Comparison of ENCODE assay signal across 25 cellular contexts in the genomic region with DNA sequence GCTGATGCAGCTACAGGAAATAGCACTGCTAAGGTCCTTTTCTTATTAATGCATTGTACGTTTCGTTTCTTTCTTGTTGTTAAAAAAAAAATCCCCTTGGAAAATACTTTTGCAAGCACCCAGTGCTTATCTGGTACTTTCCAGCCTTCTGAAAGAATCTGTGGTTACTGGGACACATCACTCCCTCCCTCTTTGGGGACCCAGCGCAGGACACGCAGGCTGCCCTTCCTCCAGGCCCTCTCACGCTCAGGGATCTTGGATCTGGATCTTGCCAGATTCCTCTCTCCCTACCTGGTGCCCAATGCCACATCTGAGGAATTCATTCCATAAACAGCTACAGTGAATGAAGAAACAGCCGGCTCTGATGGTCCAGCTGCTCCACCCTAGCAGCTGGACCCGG. TPM values are rescaled to one million over a fixed set of nuclear protein-coding genes. Genes with fewer than 3 reads are reported as not detected.
"Had no signal": no experiment of that assay in that cellular context is flagged by ENCODE, and none has a peak within 500 bp of the region (broad histone marks: within the 10 kb centered on the region; RNA-seq: fewer than 3 reads in every experiment).

No MANE protein-coding gene starts in this region.

- H3K36me3 Mint-ChIP-seq: activated naive CD8-positive, alpha-beta T cell treated with anti-CD3 and anti-CD28 coated beads for 36 hours; natural killer cell treated with Interleukin-12 subunit alpha and Interleukin-12 subunit beta and Interleukin-15 and Interleukin-18, amount 100 ng/mL, for 72 hours; stimulated activated naive B cell treated with anti-CD40 and anti-IgM and Interleukin-4, amounts not matched to agents 10 μg/mL and 1 μg/mL and 100 μg/mL, for 72 hours had no signal

- H3K4me1 ChIP-seq: colonic mucosa, esophagus squamous epithelium, gastrocnemius medialis, transverse colon had no signal

- H3K4me1 Mint-ChIP-seq: activated CD4-positive, alpha-beta T cell treated with anti-CD3 and anti-CD28 coated beads for 36 hours had no signal

- H3K4me2 ChIP-seq: smooth muscle cell had no signal

- H3K9me3 ChIP-seq: colonic mucosa, esophagus squamous epithelium, gastrocnemius medialis had no signal

- H3K9me3 Mint-ChIP-seq: activated naive CD8-positive, alpha-beta T cell treated with anti-CD3 and anti-CD28 coated beads for 36 hours; natural killer cell treated with Interleukin-12 subunit alpha and Interleukin-12 subunit beta and Interleukin-15 and Interleukin-18, amount 100 ng/mL, for 72 hours had no signal

- H3K36me3 ChIP-seq: colonic mucosa, esophagus squamous epithelium, gastrocnemius medialis, transverse colon had no signal

- H3K27me3 ChIP-seq: colonic mucosa, dorsolateral prefrontal cortex had no signal

- ATAC-seq: activated CD4-positive, alpha-beta T cell treated with anti-CD3 and anti-CD28 coated beads for 36 hours; effector memory CD8-positive, alpha-beta T cell; gastrocnemius medialis; left cardiac atrium; sciatic nerve had no signal

- H3K27ac ChIP-seq: colonic mucosa, dorsolateral prefrontal cortex, esophagus squamous epithelium, gastrocnemius medialis, transverse colon had no signal

- H3K4me3 ChIP-seq: colonic mucosa, dorsolateral prefrontal cortex, esophagus squamous epithelium, gastrocnemius medialis, smooth muscle cell, transverse colon had no signal

- H3K4me3 Mint-ChIP-seq: activated CD4-positive, alpha-beta T cell treated with anti-CD3 and anti-CD28 coated beads for 36 hours; activated naive CD8-positive, alpha-beta T cell treated with anti-CD3 and anti-CD28 coated beads for 36 hours; effector memory CD8-positive, alpha-beta T cell; natural killer cell treated with Interleukin-12 subunit alpha and Interleukin-12 subunit beta and Interleukin-15 and Interleukin-18, amount 100 ng/mL, for 72 hours had no signal

- DNase-seq: activated CD4-positive, alpha-beta T cell treated with anti-CD3 and anti-CD28 coated beads for 36 hours; activated CD4-positive, alpha-beta T cell treated with anti-CD3 and anti-CD28 coated beads, Interleukin-2, amount 50 U/mL, for 4 hours; activated CD8-positive, alpha-beta memory T cell treated with anti-CD3 and anti-CD28 coated beads, Interleukin-2, amount 50 U/mL, for 48 hours; activated naive CD4-positive, alpha-beta T cell treated with Interleukin-2 at 50 U/mL for 16 hours; activated naive CD8-positive, alpha-beta T cell treated with anti-CD3 and anti-CD28 coated beads for 36 hours; activated T-cell treated with anti-CD3 and anti-CD28 coated beads, Interleukin-2, amount 50 U/mL, for 48 hours; colonic mucosa; dorsolateral prefrontal cortex; effector memory CD8-positive, alpha-beta T cell; esophagus squamous epithelium; gastrocnemius medialis; head of caudate nucleus; hypothalamus; left cardiac atrium; nucleus accumbens; posterior cingulate gyrus; stimulated activated CD4-positive, alpha-beta T cell treated with anti-CD3 and anti-CD28 coated beads, Interleukin-15, amount 100 ng/mL, for 24 hours; stimulated activated naive B cell treated with anti-CD40 and anti-IgM and Interleukin-4, amounts not matched to agents 10 μg/mL and 1 μg/mL and 100 μg/mL, for 72 hours; transverse colon had no signal

- H3K27ac Mint-ChIP-seq: activated CD4-positive, alpha-beta T cell treated with anti-CD3 and anti-CD28 coated beads for 36 hours; activated naive CD8-positive, alpha-beta T cell treated with anti-CD3 and anti-CD28 coated beads for 36 hours; effector memory CD8-positive, alpha-beta T cell; natural killer cell treated with Interleukin-12 subunit alpha and Interleukin-12 subunit beta and Interleukin-15 and Interleukin-18, amount 100 ng/mL, for 72 hours had no signal

RNA-seq across cellular contexts. Expression of gene PHF21B, which starts 55.7 kb away (rescaled TPM):
- total RNA-seq: activated CD4-positive, alpha-beta T cell treated with anti-CD3 and anti-CD28 coated beads for 36 hours; bronchial epithelial cell; colonic mucosa; liver; renal cortical epithelial cell; transverse colon had no signal
- polyA plus RNA-seq: liver had no signal
